ENCODE assay signal across 20 cellular contexts in the genomic region with DNA sequence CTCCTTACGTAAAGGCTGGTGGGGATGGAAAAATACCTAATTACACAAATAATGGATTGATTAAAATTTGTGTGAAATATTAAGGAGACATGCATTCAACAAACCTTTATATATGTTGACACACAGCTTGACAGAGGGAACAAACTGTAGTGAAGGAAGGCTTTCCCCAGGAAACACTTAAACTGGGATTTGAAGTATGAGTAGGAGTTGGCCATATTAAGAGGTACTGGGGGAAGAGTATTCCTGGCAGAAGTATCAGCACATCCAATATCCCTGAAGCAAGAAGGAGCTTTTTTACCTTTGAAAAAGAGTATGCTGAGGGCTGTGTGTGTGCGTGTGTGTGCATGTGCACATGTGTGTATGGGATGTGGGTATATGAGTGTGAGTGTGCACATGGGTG.
A peak's percentile ranks its signal among the peaks of the same experiment; 100 is the strongest.
DNase-seq lines count a peak whose midpoint lies in the region; FAIRE-seq and TF ChIP-seq lines count a peak whose summit lies in the region.
"Had no signal": no experiment of that assay in that cellular context is flagged by ENCODE, and none has a peak within 500 bp of the region (broad histone marks: within the 10 kb centered on the region; RNA-seq: fewer than 3 reads in every experiment).

No MANE protein-coding gene starts in this region.

- no peaks in the 10 kb centered on the region for H3K79me2 ChIP-seq in endothelial cell of umbilical vein (ENCODE audit: control insufficient read depth, insufficient read depth, low read length)

- CTCF ChIA-PET in HEK293 (lab: Yijun Ruan, JAX): interaction anchor here (0.9 to 1.5 kb wide), 2 partner anchors 62 to 485 kb away, joined by 3 to 6 read pairs; no protein-coding TSS in a partner anchor
- CTCF ChIA-PET in endothelial cell of umbilical vein (lab: Charles Lee): interaction anchor here (1.0 kb wide), 1 partner anchor 13 kb away, joined by 3 read pairs; no protein-coding TSS in a partner anchor

- intact Hi-C loops in endothelial cell of umbilical vein (cut with micrococcal nuclease): no loop called here

- H2AFZ ChIP-seq in endothelial cell of umbilical vein (ENCODE audit: low read depth, low read length): no peak overlapping the region
- H2AFZ ChIP-seq: GM23248 had no signal

- H3K27me3 ChIP-seq in endothelial cell of umbilical vein (ENCODE audit: control insufficient read depth in 2 of 2, insufficient read depth in 2 of 2, low read length in 2 of 2): peaks cover 54 to 55% of the 10 kb centered on the region in 2 experiments

- no peaks in the 10 kb centered on the region for H3K9me3 ChIP-seq in HEK293 (ENCODE audit: control insufficient read depth, insufficient read depth, low read depth, low read length)
- no peaks in the 10 kb centered on the region for H3K9me3 ChIP-seq in endothelial cell of umbilical vein (replicated peaks; ENCODE audit: control insufficient read depth, insufficient read depth, low read length)
- H3K9me3 ChIP-seq: A549, HAP-1 had no signal

- dilution Hi-C loops in endothelial cell of umbilical vein (cut with MboI; ENCODE audit: extremely low pct_ligation_motif_present, low sequenced_read_pairs): no loop called here

- H3K36me3 ChIP-seq in HEK293 (ENCODE audit: control insufficient read depth in 2 of 2, insufficient read depth in 1 of 2, low read length in 2 of 2) (no peaks in the 10 kb centered on the region), endothelial cell of umbilical vein (ENCODE audit: control insufficient read depth in 2 of 2, extremely low read depth in 1 of 2, insufficient read depth in 2 of 2, low read length in 2 of 2) (no peaks in the 10 kb centered on the region)
- H3K36me3 ChIP-seq: HAP-1 had no signal

- no TSS peak for BruUV-seq in endothelial cell of umbilical vein (replicated peaks; lab: Mats Ljungman, UMichigan)

- H3K4me2 ChIP-seq in endothelial cell of umbilical vein (ENCODE audit: insufficient read depth, low read length): no peak overlapping the region
- H3K4me2 ChIP-seq: A549 had no signal

- H3K27ac ChIP-seq in HEK293 (ENCODE audit: extremely low read depth, low read depth, low read length) (no peak overlapping the region), endothelial cell of umbilical vein (ENCODE audit: insufficient read depth, low read depth, low read length) (no peak overlapping the region)
- H3K27ac ChIP-seq: A549, GM23248 had no signal

- TF ChIP-seq CTCF in HEK293 (tag by site-specific recombination; IDR thresholded peaks at IDR 0.05) (no peak), endothelial cell of umbilical vein (IDR thresholded peaks at IDR 0.05; ENCODE audit: extremely low read depth in 1 of 2, insufficient read depth in 1 of 2, low read depth in 1 of 2, low read length in 2 of 2) (no peak), GM10266 (IDR thresholded peaks at IDR 0.05; ENCODE audit: control insufficient read depth, insufficient read depth, low read depth, missing control alignments) (no peak)

- H4K20me1 ChIP-seq in endothelial cell of umbilical vein (replicated peaks; ENCODE audit: control insufficient read depth, extremely low read depth, insufficient read depth, low read length): no peaks in the 10 kb centered on the region

- H3K4me1 ChIP-seq in HEK293 (ENCODE audit: control insufficient read depth, insufficient read depth, low read length): peaks cover 7% of the 10 kb centered on the region; the same call in 1 of the 2 replicates
- no peaks in the 10 kb centered on the region for H3K4me1 ChIP-seq in endothelial cell of umbilical vein (ENCODE audit: control insufficient read depth, extremely low read depth, insufficient read depth, low read length)
- H3K4me1 ChIP-seq: HAP-1 had no signal

- DNase-seq in GM12891 (ENCODE audit: insufficient read length, low spot score): no peak
- no peak for DNase-seq in endothelial cell of umbilical vein (ENCODE audit: low read depth, low spot score)
- DNase-seq in GM10266 (ENCODE audit: extremely low spot score): no peak
- DNase-seq in stimulated activated CD4-positive, alpha-beta T cell treated with anti-CD3 and anti-CD28 coated beads, Interleukin-12 subunit alpha, Interleukin-12 subunit beta, amount 100 ng/mL, for 4 hours: no peak
- DNase-seq in pons (ENCODE audit: low spot score): no peak
- DNase-seq: 8988T; ACHN; AML-193; C1 segment of cervical spinal cord; Calu3; CD4-positive, alpha-beta memory T cell; COR-L47; DMS53; DMS79 treated with DMSO at 0.1 percent for 48 hours; GF-D8; GM23248 had no signal

- no peak overlapping the region for H3K9ac ChIP-seq in endothelial cell of umbilical vein (replicated peaks; ENCODE audit: extremely low read depth, insufficient read depth, low read length)
- H3K9ac ChIP-seq: GM23248 had no signal

- no peaks in the 10 kb centered on the region for H3K9me1 ChIP-seq in endothelial cell of umbilical vein (replicated peaks; ENCODE audit: control insufficient read depth, extremely low read depth, insufficient read depth, low read length)

- TF ChIP-seq POLR2A in GM12891 (IDR thresholded peaks at IDR 0.05; ENCODE audit: low read depth, low read length): no peak
- TF ChIP-seq POLR2A in endothelial cell of umbilical vein (IDR thresholded peaks at IDR 0.05; ENCODE audit: low read depth, low read length): no peak

- POLR2A ChIA-PET in HEK293 (lab: Yijun Ruan, JAX) (no interaction called here), endothelial cell of umbilical vein (lab: Charles Lee) (no interaction called here)

- H3K4me3 ChIP-seq in HEK293 (ENCODE audit: low read depth, low read length): no peak overlapping the region
- no peak overlapping the region for H3K4me3 ChIP-seq in endothelial cell of umbilical vein (replicated peaks in 1 of 3; ENCODE audit: insufficient read depth in 1 of 3, low read depth in 1 of 3, low read length in 3 of 3)
- H3K4me3 ChIP-seq: A549, GM23248, HAP-1 had no signal

- peak; percentile 54 for FAIRE-seq in GM12891 (lab: Jason Lieb, UNC)
- FAIRE-seq in endothelial cell of umbilical vein (lab: Jason Lieb, UNC): no peak
- FAIRE-seq: A549, GM19239 had no signal

TF ChIP-seq in GM12891, 5 proteins besides CTCF, POLR2A, EP300 and RAD21:
- TF ChIP-seq SPI1 (IDR thresholded peaks at IDR 0.05; ENCODE audit: low read depth, low read length) (no peak), TAF1 (IDR thresholded peaks at IDR 0.05; ENCODE audit: low read depth, low read length) (no peak), POLR2AphosphoS5 (IDR thresholded peaks at IDR 0.05; ENCODE audit: low read depth, low read length) (no peak), PAX5 (IDR thresholded peaks at IDR 0.05; ENCODE audit: insufficient read depth, low read length, severe bottlenecking) (no peak), POU2F2 (IDR thresholded peaks at IDR 0.05; ENCODE audit: low read depth, low read length) (no peak)

TF ChIP-seq in HEK293, 187 proteins besides CTCF, POLR2A, EP300 and RAD21:
- TF ChIP-seq ZXDB (tag by site-specific recombination; IDR thresholded peaks at IDR 0.05) (no peak), ZFP3 (tag by site-specific recombination; IDR thresholded peaks at IDR 0.05; ENCODE audit: low read depth) (peak; percentile 79)
TF ChIP-seq in HEK293: peak in this region for 1.

TF ChIP-seq in endothelial cell of umbilical vein, 7 proteins besides CTCF, POLR2A, EP300 and RAD21:
- TF ChIP-seq EZH2 (IDR thresholded peaks at IDR 0.05; ENCODE audit: borderline replicate concordance, low read depth, low read length, severe bottlenecking) (peak; percentile 41), GATA2 (IDR thresholded peaks at IDR 0.05; ENCODE audit: insufficient read depth, insufficient read length, low read depth, low read length) (no peak), POLR2AphosphoS5 (IDR thresholded peaks at IDR 0.05; ENCODE audit: insufficient read depth, low read depth, low read length) (no peak)
- TF ChIP-seq, protein P1, sequence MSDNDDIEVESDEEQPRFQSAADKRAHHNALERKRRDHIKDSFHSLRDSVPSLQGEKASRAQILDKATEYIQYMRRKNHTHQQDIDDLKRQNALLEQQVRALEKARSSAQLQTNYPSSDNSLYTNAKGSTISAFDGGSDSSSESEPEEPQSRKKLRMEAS (IDR thresholded peaks at IDR 0.05; ENCODE audit: insufficient read depth, insufficient read length): no peak
